Comparison of ENCODE assay signal across 24 cellular contexts in the genomic region with DNA sequence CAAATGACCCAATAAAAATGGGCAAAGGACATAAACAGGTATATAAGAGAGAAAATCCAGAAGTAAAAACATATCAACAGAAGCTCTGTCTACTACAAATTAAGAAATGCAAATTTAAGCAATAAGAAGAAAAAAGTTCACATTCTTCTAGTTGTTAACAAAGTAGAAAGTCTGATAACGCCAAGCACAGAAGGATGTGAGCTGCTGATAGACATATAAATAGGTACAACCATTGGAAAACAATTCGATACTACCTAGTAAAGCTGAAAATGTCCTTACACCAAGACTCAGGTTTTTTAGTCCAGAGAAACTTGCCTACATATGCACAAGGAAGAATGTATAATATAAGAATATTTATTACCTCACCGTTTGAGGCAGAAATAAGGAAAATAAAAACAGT. TPM values are rescaled to one million over a fixed set of nuclear protein-coding genes. Genes with fewer than 3 reads are reported as not detected.
DNase-seq lines count a peak whose midpoint lies in the region; ATAC-seq, FAIRE-seq and TF ChIP-seq lines count a peak whose summit lies in the region.
"Had no signal": no experiment of that assay in that cellular context is flagged by ENCODE, and none has a peak within 500 bp of the region (broad histone marks: within the 10 kb centered on the region; RNA-seq: fewer than 3 reads in every experiment).

No MANE protein-coding gene starts in this region.

- H4K20me1 ChIP-seq in Karpas-422 (ENCODE audit: insufficient read depth, low read depth, low read length), result no peaks in the 10 kb centered on the region
- no peaks in the 10 kb centered on the region for H4K20me1 ChIP-seq in K562 (replicated peaks; ENCODE audit: control insufficient read depth, insufficient read depth, low read length)
- H4K20me1 ChIP-seq in osteoblast (ENCODE audit: insufficient read depth, low read length), result no peaks in the 10 kb centered on the region
- H4K20me1 ChIP-seq: BLaER1 treated with 17β-estradiol and CSF1 and Interleukin-3, amounts not matched to agents 10 nM and 100 nM had no signal

- no TSS peak for BruUV-seq in K562 (replicated peaks; lab: Mats Ljungman, UMichigan)

- no peaks in the 10 kb centered on the region for H3K9me3 ChIP-seq in Karpas-422 (ENCODE audit: low read length)
- H3K9me3 ChIP-seq in K562 (replicated peaks; ENCODE audit: control insufficient read depth, insufficient read depth, low read depth, low read length), result no peaks in the 10 kb centered on the region
- H3K9me3 ChIP-seq in osteoblast (ENCODE audit: low read depth, low read length), result no peaks in the 10 kb centered on the region
- no peaks in the 10 kb centered on the region for H3K9me3 ChIP-seq in thyroid gland
- H3K9me3 ChIP-seq: BE2C; BLaER1 treated with 17β-estradiol and CSF1 and Interleukin-3, amounts not matched to agents 10 nM and 100 nM; HAP-1 had no signal

- H3K9ac ChIP-seq in Karpas-422 (ENCODE audit: low read length) (no peak overlapping the region), K562 (ENCODE audit: insufficient read depth in 1 of 2, low read depth in 2 of 2, low read length in 2 of 2) (peak overlapping the region in 1 of 2 experiments; percentile 44; a peak in 2 of 4 replicates)
- H3K9ac ChIP-seq: BLaER1 treated with 17β-estradiol and CSF1 and Interleukin-3, amounts not matched to agents 10 nM and 100 nM had no signal

- TF ChIP-seq EP300 in K562 (IDR thresholded peaks at IDR 0.05; ENCODE audit: low read length), result peak; percentile 39; the same call in 1 of the 2 replicates

- H3K4me1 ChIP-seq in ACC112 (ENCODE audit: control insufficient read depth, insufficient read depth, low read length, unreplicated experiment) (no peaks in the 10 kb centered on the region), Karpas-422 (ENCODE audit: low read length) (peaks cover 4% of the 10 kb centered on the region; the same call in 1 of the 2 replicates), K562 (replicated peaks in 1 of 2; ENCODE audit: control insufficient read depth in 2 of 2, insufficient read depth in 2 of 2, low read length in 2 of 2) (peaks cover 0 to 2% of the 10 kb centered on the region in 2 experiments; a peak in 2 of 5 replicates), osteoblast (ENCODE audit: insufficient read depth, low read length) (no peaks in the 10 kb centered on the region), thyroid gland (no peaks in the 10 kb centered on the region)
- H3K4me1 ChIP-seq: BE2C; BLaER1 treated with 17β-estradiol and CSF1 and Interleukin-3, amounts not matched to agents 10 nM and 100 nM; HAP-1 had no signal

- H2AFZ ChIP-seq in ACC112 (ENCODE audit: low read length, unreplicated experiment) (peak overlapping the region; percentile 29), Karpas-422 (ENCODE audit: low read length) (peak overlapping the region; percentile 30; the same call in 1 of the 2 replicates), K562 (ENCODE audit: low read depth, low read length) (peak overlapping the region; percentile 70), osteoblast (ENCODE audit: low read length) (peak overlapping the region; percentile 37)

- WGBS in K562 (ENCODE audit: insufficient coverage, low coverage, missing lambda C conversion rate), result 3% methylated on average over 3 of the region's 3 CpGs
- 88 to 90% methylated on average over 3 of the region's 3 CpGs for WGBS in thyroid gland, 2 donors

- H3K27me3 ChIP-seq in ACC112 (ENCODE audit: insufficient read depth, low read length), result no peaks in the 10 kb centered on the region
- no peaks in the 10 kb centered on the region for H3K27me3 ChIP-seq in Karpas-422 (ENCODE audit: low read length)
- no peaks in the 10 kb centered on the region for H3K27me3 ChIP-seq in K562 (ENCODE audit: control insufficient read depth in 2 of 2, insufficient read depth in 2 of 2, low read length in 2 of 2)
- H3K27me3 ChIP-seq in osteoblast (ENCODE audit: insufficient read depth, low read length), result no peaks in the 10 kb centered on the region
- H3K27me3 ChIP-seq in thyroid gland, result no peaks in the 10 kb centered on the region
- H3K27me3 ChIP-seq: BE2C; BLaER1 treated with 17β-estradiol and CSF1 and Interleukin-3, amounts not matched to agents 10 nM and 100 nM had no signal

- ATAC-seq in K562 (peak; percentile 52), left colon (no peak)

- H3K4me2 ChIP-seq in Karpas-422 (ENCODE audit: low read depth, low read length, poor library complexity, severe bottlenecking) (peak overlapping the region; percentile 57), K562 (ENCODE audit: insufficient read depth, low read length) (peak overlapping the region; percentile 45), osteoblast (ENCODE audit: insufficient read depth, low read length) (peak overlapping the region; percentile 56)
- H3K4me2 ChIP-seq: BLaER1 treated with 17β-estradiol and CSF1 and Interleukin-3, amounts not matched to agents 10 nM and 100 nM had no signal

- DNase-seq in Karpas-422 (no peak), K562 (ENCODE audit: extremely low read depth in 1 of 4, low spot score in 3 of 4) (no peak), osteoblast (ENCODE audit: insufficient read length, low spot score, missing footprints) (no peak), C1 segment of cervical spinal cord (lab: John Stamatoyannopoulos, UW) (no peak), left colon (no peak), thyroid gland (no peak), NCI-H345 treated with DMSO at 0.1 percent for 48 hours (lab: John Stamatoyannopoulos, UW; ENCODE audit: unreplicated experiment) (no peak)
- DNase-seq: ACHN; AML-193; BE2C; Calu3; CD4-positive, alpha-beta memory T cell; COR-L47; DND-41; GOT3; HFFc6 had no signal

- no peaks in the 10 kb centered on the region for H3K9me2 ChIP-seq in Karpas-422 (replicated peaks; ENCODE audit: insufficient read depth, low read length)

- CTCF ChIA-PET in K562 (lab: Yijun Ruan, JAX; ENCODE audit: low intra/inter-chr PET ratio), result no interaction called here

- TF ChIP-seq POLR2A in K562 (conservative IDR thresholded peaks at IDR 0.05), result no peak
- TF ChIP-seq POLR2A in thyroid gland (IDR thresholded peaks at IDR 0.05), result no peak

- no peak for TF ChIP-seq CTCF in K562 (IDR thresholded peaks at IDR 0.05 in 2 of 3, conservative IDR thresholded peaks at IDR 0.05 in 1 of 3; ENCODE audit: insufficient read depth in 2 of 3, low read depth in 1 of 3, low read length in 3 of 3)
- no peak for TF ChIP-seq CTCF in osteoblast (IDR thresholded peaks at IDR 0.05; ENCODE audit: extremely low read depth, low read depth, low read length)
- no peak for TF ChIP-seq CTCF in thyroid gland (IDR thresholded peaks at IDR 0.05)

- H3K27ac ChIP-seq in ACC112 (ENCODE audit: low read depth, low read length) (no peak overlapping the region), Karpas-422 (ENCODE audit: low read length) (no peak overlapping the region), K562 (ENCODE audit: extremely low read depth, low read depth, low read length) (peak overlapping the region; percentile 25; the same call in 1 of the 3 replicates), osteoblast (ENCODE audit: low read depth, low read length) (no peak overlapping the region), thyroid gland (no peak overlapping the region)
- H3K27ac ChIP-seq: 22Rv1; BLaER1 treated with 17β-estradiol and CSF1 and Interleukin-3, amounts not matched to agents 10 nM and 100 nM had no signal

- TF ChIP-seq RAD21 in K562 (CRISPR knock-in tag; conservative IDR thresholded peaks at IDR 0.05 in 1 of 2, IDR thresholded peaks at IDR 0.05 in 1 of 2), result no peak

- H3K9me1 ChIP-seq in K562 (ENCODE audit: control insufficient read depth, insufficient read depth, low read length), result no peaks in the 10 kb centered on the region

- FAIRE-seq in K562 (lab: Jason Lieb, UNC), result peak; percentile 54
- FAIRE-seq: A204.1, G401.6, GM12892, H54 had no signal

- no peaks in the 10 kb centered on the region for H3K79me2 ChIP-seq in ACC112 (ENCODE audit: control insufficient read depth, insufficient read depth, low read length, unreplicated experiment)
- no peaks in the 10 kb centered on the region for H3K79me2 ChIP-seq in Karpas-422 (ENCODE audit: low read length)
- no peaks in the 10 kb centered on the region for H3K79me2 ChIP-seq in K562 (ENCODE audit: control insufficient read depth, insufficient read depth, low read length)
- H3K79me2 ChIP-seq in osteoblast (ENCODE audit: insufficient read depth, low read length), result no peaks in the 10 kb centered on the region

- H3K36me3 ChIP-seq in ACC112 (ENCODE audit: insufficient read depth, low read length) (no peaks in the 10 kb centered on the region), Karpas-422 (ENCODE audit: insufficient read depth, low read length) (no peaks in the 10 kb centered on the region), K562 (ENCODE audit: control insufficient read depth, insufficient read depth, low read length) (no peaks in the 10 kb centered on the region), osteoblast (ENCODE audit: insufficient read depth, low read length) (no peaks in the 10 kb centered on the region), thyroid gland (no peaks in the 10 kb centered on the region)
- H3K36me3 ChIP-seq: BE2C; BLaER1 treated with 17β-estradiol and CSF1 and Interleukin-3, amounts not matched to agents 10 nM and 100 nM; HAP-1 had no signal

- no peak overlapping the region for H3K4me3 ChIP-seq in ACC112 (ENCODE audit: low read depth, low read length)
- 0 out of 2 replicates have a peak overlapping the region, but pooled peaks have one; percentile 26 for H3K4me3 ChIP-seq in Karpas-422 (ENCODE audit: low read length)
- no peak overlapping the region for H3K4me3 ChIP-seq in K562
- H3K4me3 ChIP-seq in osteoblast (ENCODE audit: insufficient read depth, low read length), result no peak overlapping the region
- H3K4me3 ChIP-seq in thyroid gland (replicated peaks in 1 of 3), result no peak overlapping the region
- H3K4me3 ChIP-seq: BLaER1 treated with 17β-estradiol and CSF1 and Interleukin-3, amounts not matched to agents 10 nM and 100 nM; HAP-1 had no signal

- in situ Hi-C loops in K562 (cut with MboI), result loop anchor here (10.0 kb wide), 1 partner anchor 239 kb away; no protein-coding TSS in a partner anchor

- POLR2A ChIA-PET in K562 (lab: Yijun Ruan, JAX), result interaction anchor here (0.6 to 1.5 kb wide), 2 partner anchors 9 to 358 kb away, joined by 4 read pairs; no protein-coding TSS in a partner anchor

- intact Hi-C loops in K562 (cut with micrococcal nuclease), result no loop called here
- intact Hi-C loops in left colon (cut with DNase I, micrococcal nuclease), result no loop called here
- intact Hi-C loops in thyroid gland (cut with DNase I), result no loop called here

RNA-seq across cellular contexts. Expression of gene SLAIN2, which starts 35.8 kb away (rescaled TPM):
- total RNA-seq in Karpas-422 (2014; rRNA removed; shearing (Covaris generic); ENCODE audit: low replicate concordance), result 8.6 and 64.6 TPM in 2 replicates
- total RNA-seq in K562 (2011; cell fraction: chromatin; rRNA removed; ENCODE audit: low replicate concordance), result 23.3 and 34.3 TPM in 2 replicates
- total RNA-seq in K562 (2011; cell fraction: nucleolus; rRNA removed), result 8.2 and 9.6 TPM in 2 replicates
- total RNA-seq in K562 (2011; cell fraction: nucleoplasm; rRNA removed), result 16.6 and 27.1 TPM in 2 replicates
- total RNA-seq in K562 (2014; rRNA removed) (8.4 and 11.5 TPM in 2 replicates), K562 (2014; rRNA removed; fragmentation: Illumina TruSeq; extraction: Trizol) (35.0 and 36.6 TPM in 2 replicates), K562 (2015; rRNA removed; fragmentation: Illumina TruSeq; extraction: Trizol) (46.9 and 56.8 TPM in 2 replicates), K562 (2021) (42.8 and 43.0 TPM in 2 replicates), osteoblast (64.1 and 77.2 TPM in 2 replicates), left colon (10 to 100 TPM; 90.1 to 94.4 TPM), thyroid gland (100 to 1,000 TPM in 1 of 4 donors, 10 to 100 TPM in 3; 40.8 to 191 (median 82.5) TPM)
- polyA plus RNA-seq in K562 (2011; rRNA removed) (25.5 and 41.8 TPM in 2 replicates), K562 (2014; fragmentation: Illumina TruSeq; extraction: Trizol) (86.2 and 116 TPM in 2 replicates), K562 (2014; fragmentation: Nextera tagmentation; extraction: Ambion mirVana) (1 to 10 TPM; 3.5 to 6.2 TPM), K562 (2014; rRNA removed) (11.7 and 20.2 TPM in 2 replicates)
- 19.2 and 27.7 TPM in 2 replicates for polyA plus RNA-seq in K562 (2011; cell fraction: cytosol; rRNA removed)
- polyA plus RNA-seq in K562 (2011; cell fraction: nucleus; rRNA removed), result 23.9 and 24.2 TPM in 2 replicates
- polyA plus RNA-seq in K562 (2012), result 42.5 and 45.8 TPM in 2 replicates
- polyA minus RNA-seq in K562 (2011; rRNA and poly(A)+ RNA removed), result 22.8 and 26.4 TPM in 2 replicates
- 21.3 and 21.8 TPM in 2 replicates for polyA minus RNA-seq in K562 (2011; cell fraction: cytosol; rRNA and poly(A)+ RNA removed)
- polyA minus RNA-seq in K562 (2011; cell fraction: nucleus; rRNA and poly(A)+ RNA removed), result 12.5 and 32.0 TPM in 2 replicates

RNA-seq across cellular contexts. Expression of gene TEC, which starts 35.9 kb away (rescaled TPM):
- 0.45 and 1.8 TPM in 2 replicates for total RNA-seq in Karpas-422 (2014; rRNA removed; shearing (Covaris generic); ENCODE audit: low replicate concordance)
- total RNA-seq in K562 (2011; cell fraction: chromatin; rRNA removed; ENCODE audit: low replicate concordance), result 12.7 and 33.0 TPM in 2 replicates
- total RNA-seq in K562 (2011; cell fraction: nucleolus; rRNA removed), result 6.3 and 7.9 TPM in 2 replicates
- total RNA-seq in K562 (2011; cell fraction: nucleoplasm; rRNA removed), result 11.6 and 13.3 TPM in 2 replicates
- total RNA-seq in K562 (2014; rRNA removed), result 9.6 and 14.7 TPM in 2 replicates
- 10.2 and 11.4 TPM in 2 replicates for total RNA-seq in K562 (2014; rRNA removed; fragmentation: Illumina TruSeq; extraction: Trizol)
- 12.5 and 13.0 TPM in 2 replicates for total RNA-seq in K562 (2015; rRNA removed; fragmentation: Illumina TruSeq; extraction: Trizol)
- total RNA-seq in K562 (2021), result 6.8 and 8.0 TPM in 2 replicates
- polyA plus RNA-seq in K562 (2011; rRNA removed), result 8.0 and 9.8 TPM in 2 replicates
- 1.8 and 5.7 TPM in 2 replicates for polyA plus RNA-seq in K562 (2011; cell fraction: cytosol; rRNA removed)
- polyA plus RNA-seq in K562 (2011; cell fraction: nucleus; rRNA removed), result 10.2 and 21.9 TPM in 2 replicates
- 7.2 and 7.8 TPM in 2 replicates for polyA plus RNA-seq in K562 (2012)
- polyA plus RNA-seq in K562 (2014; fragmentation: Illumina TruSeq; extraction: Trizol), result 7.4 and 8.8 TPM in 2 replicates
- 1 to 10 TPM; 5.3 to 8.2 TPM for polyA plus RNA-seq in K562 (2014; fragmentation: Nextera tagmentation; extraction: Ambion mirVana)
- 6.8 and 10.6 TPM in 2 replicates for polyA plus RNA-seq in K562 (2014; rRNA removed)
- polyA minus RNA-seq in K562 (2011; rRNA and poly(A)+ RNA removed), result 15.1 and 25.1 TPM in 2 replicates
- polyA minus RNA-seq in K562 (2011; cell fraction: cytosol; rRNA and poly(A)+ RNA removed), result 4.4 and 5.4 TPM in 2 replicates
- polyA minus RNA-seq in K562 (2011; cell fraction: nucleus; rRNA and poly(A)+ RNA removed), result 11.6 and 30.9 TPM in 2 replicates
- 1.5 and 1.8 TPM in 2 replicates for total RNA-seq in osteoblast
- 1 to 10 TPM; 3.1 to 3.6 TPM for total RNA-seq in left colon
- 10 to 100 TPM in 1 of 4 donors, 1 to 10 TPM in 3; 3.6 to 12.7 (median 3.9) TPM for total RNA-seq in thyroid gland
